Comparison of ENCODE assay signal across 8 cellular contexts in genomic region chr17:40068917-40069750, GRCh38. TPM values are rescaled to one million over a fixed set of nuclear protein-coding genes. Genes with fewer than 3 reads are reported as not detected.
DNase-seq lines count a peak whose midpoint lies in the region; ATAC-seq and TF ChIP-seq lines count a peak whose summit lies in the region.

No MANE protein-coding gene starts in this region.

- DNase-seq in AG04449 (ENCODE audit: low read depth, low spot score): peak; percentile 36
- DNase-seq in OCI-M1 (lab: John Stamatoyannopoulos, UW): peak; percentile 86
- peak; percentile 73 for DNase-seq in activated T-cell treated with anti-CD3 and anti-CD28 coated beads, Interleukin-2, amount 50 U/mL, for 1 hour
- DNase-seq in esophagus muscularis mucosa (ENCODE audit: extremely low spot score): peak; percentile 96
- DNase-seq in naive thymus-derived CD8-positive, alpha-beta T cell: peak in 9 of 10 donors; percentile 64 to 89 (median 73)
- DNase-seq in stimulated activated effector memory CD8-positive, alpha-beta T cell treated with anti-CD3 and anti-CD28 coated beads, Interleukin-12 subunit alpha, Interleukin-12 subunit beta, amount 100 ng/mL, for 72 hours (ENCODE audit: low spot score in 2 of 2): peak; percentile 54 to 84
- no peak for DNase-seq in HuH-7 (ENCODE audit: low spot score)

- H3K27me3 ChIP-seq in esophagus muscularis mucosa: no peaks in the 10 kb centered on the region

- peak; percentile 55 to 70 for ATAC-seq in naive thymus-derived CD8-positive, alpha-beta T cell
- ATAC-seq in stimulated activated effector memory CD8-positive, alpha-beta T cell treated with anti-CD3 and anti-CD28 coated beads, Interleukin-12 subunit alpha, Interleukin-12 subunit beta, amount 100 ng/mL, for 72 hours: peak; percentile 77

- H3K4me1 ChIP-seq in HEK293 (ENCODE audit: control insufficient read depth, insufficient read depth, low read length): peaks cover 49% of the 10 kb centered on the region
- H3K4me1 ChIP-seq in esophagus muscularis mucosa: peaks cover 92 to 100% (median 100%) of the 10 kb centered on the region in 4 donors

- POLR2A ChIA-PET in AG04449 (lab: Yijun Ruan, JAX) (interaction anchor here (0.5 to 1.1 kb wide), 5 partner anchors 13 to 45 kb away, joined by 3 to 4 read pairs (median 3); partner anchors contain the start of genes MED24 and NR1D1), HEK293 (lab: Yijun Ruan, JAX) (interaction anchor here (0.8 kb wide), 1 partner anchor 30 kb away, joined by 3 read pairs; no protein-coding TSS in a partner anchor)
- POLR2A ChIA-PET in naive thymus-derived CD8-positive, alpha-beta T cell (lab: Charles Lee): interaction anchor here (0.6 to 17.1 kb wide), 10 partner anchors 9 to 150 kb away, joined by 3 to 260 read pairs (median 4); partner anchors contain the start of genes MED24, NR1D1 and WIPF2

- no peak for TF ChIP-seq CTCF in AG04449 (IDR thresholded peaks at IDR 0.05; ENCODE audit: insufficient read depth, low read length, missing control alignments)
- TF ChIP-seq CTCF in HEK293 (tag by site-specific recombination; IDR thresholded peaks at IDR 0.05): no peak
- TF ChIP-seq CTCF in esophagus muscularis mucosa (IDR thresholded peaks at IDR 0.05): peak in 1 of 3 experiments; percentile 4

- whole genome bisulfite sequencing in esophagus muscularis mucosa: 1% methylated on average over 11 of the region's 14 CpGs

- no peaks in the 10 kb centered on the region for H3K36me3 Mint-ChIP-seq in naive thymus-derived CD8-positive, alpha-beta T cell
- H3K36me3 Mint-ChIP-seq in stimulated activated effector memory CD8-positive, alpha-beta T cell treated with anti-CD3 and anti-CD28 coated beads, Interleukin-12 subunit alpha, Interleukin-12 subunit beta, amount 100 ng/mL, for 72 hours: peaks cover 10% of the 10 kb centered on the region

- TF ChIP-seq POLR2A in esophagus muscularis mucosa (IDR thresholded peaks at IDR 0.05; ENCODE audit: low read depth): no peak

- TF ChIP-seq EP300 in esophagus muscularis mucosa (IDR thresholded peaks at IDR 0.05): no peak

- intact Hi-C loops in esophagus muscularis mucosa (cut with DNase I): loop anchor here (5.0 kb wide), 1 partner anchor 38 kb away; no protein-coding TSS in a partner anchor

- CTCF ChIA-PET in AG04449 (lab: Yijun Ruan, JAX): interaction anchor here (0.7 to 19.3 kb wide), 12 partner anchors 8 to 99 kb away, joined by 3 to 273 read pairs (median 4); partner anchors contain the start of gene NR1D1
- CTCF ChIA-PET in HEK293 (lab: Yijun Ruan, JAX): interaction anchor here (0.5 to 6.0 kb wide), 9 partner anchors 17 to 452 kb away, joined by 3 to 43 read pairs (median 3); partner anchors contain the start of gene CSF3

- H3K36me3 ChIP-seq in HEK293 (ENCODE audit: control insufficient read depth in 2 of 2, insufficient read depth in 1 of 2, low read length in 2 of 2) (no peaks in the 10 kb centered on the region), esophagus muscularis mucosa (peaks cover under 1 to 4% (median 3%) of the 10 kb centered on the region in 4 donors)

- peaks cover 65 to 100% (median 92%) of the 10 kb centered on the region in 4 donors for H3K4me1 Mint-ChIP-seq in naive thymus-derived CD8-positive, alpha-beta T cell
- H3K4me1 Mint-ChIP-seq in stimulated activated effector memory CD8-positive, alpha-beta T cell treated with anti-CD3 and anti-CD28 coated beads, Interleukin-12 subunit alpha, Interleukin-12 subunit beta, amount 100 ng/mL, for 72 hours: peaks cover 83% of the 10 kb centered on the region

- no peaks in the 10 kb centered on the region for H3K9me3 Mint-ChIP-seq in naive thymus-derived CD8-positive, alpha-beta T cell
- no peaks in the 10 kb centered on the region for H3K9me3 Mint-ChIP-seq in stimulated activated effector memory CD8-positive, alpha-beta T cell treated with anti-CD3 and anti-CD28 coated beads, Interleukin-12 subunit alpha, Interleukin-12 subunit beta, amount 100 ng/mL, for 72 hours

- H3K4me3 ChIP-seq in AG04449 (ENCODE audit: low read depth, low read length): peak overlapping the region; percentile 41
- H3K4me3 ChIP-seq in HEK293 (ENCODE audit: low read depth, low read length): no peak overlapping the region
- peak overlapping the region; percentile 39 to 50 (median 46) for H3K4me3 ChIP-seq in esophagus muscularis mucosa

- no peaks in the 10 kb centered on the region for H3K27me3 Mint-ChIP-seq in naive thymus-derived CD8-positive, alpha-beta T cell

- H3K27ac ChIP-seq in HEK293 (ENCODE audit: extremely low read depth, low read depth, low read length): no peak overlapping the region; the same call in 1 of the 2 replicates
- H3K27ac ChIP-seq in esophagus muscularis mucosa (replicated peaks in 1 of 4): peak overlapping the region; percentile 91 to 99 (median 99)

- H3K9me3 ChIP-seq in HEK293 (ENCODE audit: control insufficient read depth, insufficient read depth, low read depth, low read length): no peaks in the 10 kb centered on the region
- no peaks in the 10 kb centered on the region for H3K9me3 ChIP-seq in esophagus muscularis mucosa

- H3K27ac Mint-ChIP-seq in naive thymus-derived CD8-positive, alpha-beta T cell: peak overlapping the region; percentile 93 to 97 (median 95)
- H3K27ac Mint-ChIP-seq in stimulated activated effector memory CD8-positive, alpha-beta T cell treated with anti-CD3 and anti-CD28 coated beads, Interleukin-12 subunit alpha, Interleukin-12 subunit beta, amount 100 ng/mL, for 72 hours: peak overlapping the region; percentile 95

- peak overlapping the region; percentile 78 to 94 (median 90) for H3K4me3 Mint-ChIP-seq in naive thymus-derived CD8-positive, alpha-beta T cell
- H3K4me3 Mint-ChIP-seq in stimulated activated effector memory CD8-positive, alpha-beta T cell treated with anti-CD3 and anti-CD28 coated beads, Interleukin-12 subunit alpha, Interleukin-12 subunit beta, amount 100 ng/mL, for 72 hours: peak overlapping the region; percentile 83

TF ChIP-seq in HEK293, 187 proteins besides CTCF, POLR2A, EP300 and RAD21 (continues in another document):
- TF ChIP-seq ZNF561 (tag by site-specific recombination; IDR thresholded peaks at IDR 0.05; ENCODE audit: borderline replicate concordance): 0 out of 2 replicates have a peak, but pooled peaks have one; percentile 46
- TF ChIP-seq ZNF660 (tag by site-specific recombination; IDR thresholded peaks at IDR 0.05): no peak
- TF ChIP-seq ZNF555 (tag by site-specific recombination; conservative IDR thresholded peaks at IDR 0.05): no peak
- no peak for TF ChIP-seq MZF1 (tag by site-specific recombination; IDR thresholded peaks at IDR 0.05; ENCODE audit: borderline replicate concordance)
- peak; percentile 59 for TF ChIP-seq ZNF76 (tag by site-specific recombination; IDR thresholded peaks at IDR 0.05; ENCODE audit: borderline replicate concordance, low read depth)
- TF ChIP-seq WT1 (tag by site-specific recombination; IDR thresholded peaks at IDR 0.05): peak; percentile 93
- TF ChIP-seq REPIN1 (tag by site-specific recombination; IDR thresholded peaks at IDR 0.05; ENCODE audit: low read depth): no peak
- no peak for TF ChIP-seq ZNF837 (tag by site-specific recombination; IDR thresholded peaks at IDR 0.05)
- TF ChIP-seq ZNF112 (tag by site-specific recombination; IDR thresholded peaks at IDR 0.05): no peak
- peak; percentile 63 for TF ChIP-seq ZSCAN23 (tag by site-specific recombination; IDR thresholded peaks at IDR 0.05)
- no peak for TF ChIP-seq ZNF530 (tag by site-specific recombination; IDR thresholded peaks at IDR 0.05; ENCODE audit: low read depth)
- TF ChIP-seq ZNF248 (tag by site-specific recombination; IDR thresholded peaks at IDR 0.05): no peak
- TF ChIP-seq ZNF37A (tag by site-specific recombination; IDR thresholded peaks at IDR 0.05): no peak
- TF ChIP-seq ZNF214 (tag by site-specific recombination; IDR thresholded peaks at IDR 0.05; ENCODE audit: borderline replicate concordance): no peak
- TF ChIP-seq EGR2 (tag by site-specific recombination; IDR thresholded peaks at IDR 0.05; ENCODE audit: low read depth): peak; percentile 88
- no peak for TF ChIP-seq GFI1B (tag by site-specific recombination; IDR thresholded peaks at IDR 0.05)
- 0 out of 2 replicates have a peak, but pooled peaks have one; percentile 15 for TF ChIP-seq GLI4 (tag by site-specific recombination; IDR thresholded peaks at IDR 0.05)
- peak; percentile 90 for TF ChIP-seq ZBTB48 (tag by site-specific recombination; IDR thresholded peaks at IDR 0.05)
- TF ChIP-seq ZEB2 (tag by site-specific recombination; IDR thresholded peaks at IDR 0.05): 0 out of 2 replicates have a peak, but pooled peaks have one; percentile 45
- no peak for TF ChIP-seq ZBTB1 (tag by site-specific recombination; IDR thresholded peaks at IDR 0.05)

RNA-seq across cellular contexts. Expression of gene THRA, which starts 6.4 kb away (rescaled TPM):
- total RNA-seq in esophagus muscularis mucosa: 100 to 1,000 TPM in 2 of 4 donors, 10 to 100 TPM in 2; 69.7 to 112 (median 85.2) TPM
- 10 to 100 TPM; 53.6 to 54.2 TPM for total RNA-seq in naive thymus-derived CD8-positive, alpha-beta T cell
- polyA plus RNA-seq in naive thymus-derived CD8-positive, alpha-beta T cell: 10 to 100 TPM; 11.3 to 23.3 (median 22.2) TPM

RNA-seq across cellular contexts. Expression of gene MED24, which starts 14.9 kb away (rescaled TPM):
- 10 to 100 TPM; 33.6 to 43.6 (median 37.4) TPM for total RNA-seq in esophagus muscularis mucosa
- total RNA-seq in naive thymus-derived CD8-positive, alpha-beta T cell: 100 to 1,000 TPM; 104 TPM
- polyA plus RNA-seq in naive thymus-derived CD8-positive, alpha-beta T cell: 10 to 100 TPM; 37.3 to 67.7 (median 42.1) TPM

RNA-seq across cellular contexts. Expression of gene NR1D1, which starts 31.3 kb away (rescaled TPM):
- 10 to 100 TPM in 3 of 4 donors, 1 to 10 TPM in 1; 6.1 to 24.2 (median 14.5) TPM for total RNA-seq in esophagus muscularis mucosa
- total RNA-seq in naive thymus-derived CD8-positive, alpha-beta T cell: 10 to 100 TPM; 18.2 to 19.2 TPM
- 1 to 10 TPM; 3.9 to 9.9 (median 6.4) TPM for polyA plus RNA-seq in naive thymus-derived CD8-positive, alpha-beta T cell

RNA-seq across cellular contexts. Expression of gene MSL1, which starts 52.6 kb away (rescaled TPM):
- total RNA-seq in esophagus muscularis mucosa: 10 to 100 TPM; 64.1 to 86.8 (median 72.2) TPM
- 100 to 1,000 TPM; 132 to 135 TPM for total RNA-seq in naive thymus-derived CD8-positive, alpha-beta T cell
- polyA plus RNA-seq in naive thymus-derived CD8-positive, alpha-beta T cell: 10 to 100 TPM in 1 of 3 donors, 1 to 10 TPM in 2; 6.8 to 12.8 (median 9.2) TPM

RNA-seq across cellular contexts. Expression of gene CSF3, which starts 53.9 kb away (rescaled TPM):
- total RNA-seq in esophagus muscularis mucosa: 10 to 100 TPM in 1 of 4 donors, under 1 TPM in 3; 0.32 to 19.4 (median 0.58) TPM
- not detected for total RNA-seq in naive thymus-derived CD8-positive, alpha-beta T cell
- not detected for polyA plus RNA-seq in naive thymus-derived CD8-positive, alpha-beta T cell
